Comparison of ENCODE assay signal across 8 cellular contexts in the genomic region with DNA sequence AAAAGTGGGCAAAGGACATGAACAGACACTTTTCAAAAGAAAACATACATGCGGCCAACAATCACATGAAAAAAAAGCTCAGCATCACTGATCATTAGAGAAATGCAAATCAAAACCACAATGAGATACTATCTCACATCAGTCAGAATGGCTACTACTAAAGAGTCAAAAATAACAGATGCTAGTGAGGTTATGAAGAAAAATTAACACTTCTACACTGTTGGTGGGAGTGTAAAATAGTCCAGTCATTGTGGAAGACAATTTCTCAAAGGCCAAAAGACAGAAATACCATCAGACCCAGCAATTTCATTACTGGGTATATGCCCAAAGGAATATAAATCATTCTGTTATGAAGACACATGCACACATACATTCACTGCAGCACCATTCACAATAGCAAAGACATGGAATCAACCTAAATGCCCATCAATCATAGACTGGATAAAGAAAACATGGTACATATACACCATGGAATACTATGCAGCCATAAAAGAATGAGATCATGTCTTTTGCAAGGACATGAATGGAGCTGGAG.
DNase-seq lines count a peak whose midpoint lies in the region; ATAC-seq, FAIRE-seq and TF ChIP-seq lines count a peak whose summit lies in the region.
"Not testable (repeated sequence)": the region's sequence is repeated elsewhere in the genome, so short reads cannot be mapped to it uniquely, and the experiment has no call there.

No MANE protein-coding gene starts in this region.

- not testable (repeated sequence) for TF ChIP-seq CTCF in natural killer cell (IDR thresholded peaks at IDR 0.05)

- not testable (repeated sequence) for H3K36me3 Mint-ChIP-seq in natural killer cell

- intact Hi-C loops in natural killer cell (cut with micrococcal nuclease) = not testable (repeated sequence)

- ATAC-seq in GM19023 (IDR thresholded peaks at IDR 0.05; ENCODE audit: unreplicated experiment) (peak; percentile 32), GM21423 (IDR thresholded peaks at IDR 0.05; ENCODE audit: unreplicated experiment) (peak; percentile 40), HG02678 (IDR thresholded peaks at IDR 0.05; ENCODE audit: unreplicated experiment) (peak; percentile 49), HG03066 (IDR thresholded peaks at IDR 0.05; ENCODE audit: low read depth, unreplicated experiment) (peak; percentile 39), HG03460 (IDR thresholded peaks at IDR 0.05; ENCODE audit: unreplicated experiment) (peak; percentile 34), natural killer cell (peak in 2 of 3 donors; percentile 29 to 44)
- peak; percentile 69 to 79 for ATAC-seq in activated CD4-positive, CD25-positive, alpha-beta regulatory T cell treated with anti-CD3 and anti-CD28 coated beads, Interleukin-2, amount 50 U/mL, for 24 hours

- 0 out of 2 replicates have a peak, but pooled peaks have one; percentile 20 for TF ChIP-seq POLR2A in GM12891 (IDR thresholded peaks at IDR 0.05; ENCODE audit: low read depth, low read length)

- not testable (repeated sequence) for DNase-seq in GM12891 (ENCODE audit: insufficient read length, low spot score); natural killer cell

- H3K9me3 Mint-ChIP-seq in natural killer cell = not testable (repeated sequence)

- peak overlapping the region; percentile 1 to 4 for H3K27ac Mint-ChIP-seq in natural killer cell

- peak; percentile 35 for FAIRE-seq in GM12891 (lab: Jason Lieb, UNC)

- not testable (repeated sequence) for H3K4me3 Mint-ChIP-seq in natural killer cell

- not testable (repeated sequence) for H3K27me3 Mint-ChIP-seq in natural killer cell (ENCODE audit: low read depth in 2 of 2)

- H3K4me1 Mint-ChIP-seq in natural killer cell = peaks cover 65 to 68% of the 10 kb centered on the region in 2 donors
